ENCODE assay signal across 26 cellular contexts in the genomic region with DNA sequence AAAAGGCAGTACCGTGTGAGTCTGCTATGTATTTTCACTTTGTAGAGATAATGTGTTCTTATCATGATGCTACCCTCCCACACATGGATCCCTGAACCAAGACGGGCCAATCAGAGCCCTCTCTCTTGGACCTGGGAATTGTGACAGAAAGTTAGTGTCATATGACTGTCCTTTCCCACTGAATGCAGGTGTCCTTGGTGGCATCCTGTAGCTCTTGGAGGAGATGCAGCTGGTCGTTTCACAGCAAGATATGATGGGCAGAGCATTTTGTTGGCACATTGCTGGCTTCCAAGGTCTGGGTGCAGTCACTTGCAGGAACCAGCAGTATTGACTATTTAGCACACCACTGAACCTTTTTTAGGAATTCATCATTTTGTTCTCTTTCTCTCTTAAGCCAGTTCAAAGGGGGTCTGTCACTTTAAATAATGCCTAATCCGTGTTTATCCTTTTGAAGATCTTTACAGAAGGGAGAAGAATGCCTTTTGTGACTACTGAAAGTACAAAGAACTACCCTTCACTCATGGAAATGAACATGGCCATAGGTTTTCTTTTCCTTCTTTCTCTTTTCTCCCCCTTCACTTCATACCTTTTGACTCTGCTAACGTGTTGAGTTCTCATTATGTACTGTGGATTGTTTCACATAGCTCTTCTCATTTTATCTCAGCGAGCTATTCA.
"Had no signal": no experiment of that assay in that cellular context is flagged by ENCODE, and none has a peak within 500 bp of the region (broad histone marks: within the 10 kb centered on the region; RNA-seq: fewer than 3 reads in every experiment).

No MANE protein-coding gene starts in this region.

- DNase-seq: activated B cell treated with CpG ODN at 0.5 μM for 24 hours; activated CD4-positive, alpha-beta T cell treated with anti-CD3 and anti-CD28 coated beads for 1 hour; activated CD4-positive, alpha-beta T cell treated with anti-CD3 and anti-CD28 coated beads, Interleukin-2, amount 10 ng/mL, durations not matched to agents 24 days and 14 days; activated CD4-positive, alpha-beta T cell treated with anti-CD3 and anti-CD28 coated beads, Interleukin-2, amount 50 U/mL, for 48 hours; activated CD8-positive, alpha-beta memory T cell treated with anti-CD3 and anti-CD28 coated beads, Interleukin-2, amount 10 ng/mL, durations not matched to agents 7 days and 5 days; activated effector memory CD4-positive, alpha-beta T cell treated with Interleukin-2 at 50 U/mL for 16 hours; activated naive CD4-positive, alpha-beta T cell; activated T-cell treated with anti-CD3 and anti-CD28 coated beads, Interleukin-2, amount 50 U/mL, for 24 hours; amniotic stem cell; KG1; NCI-H1092; NCI-H1417; NCI-H1930; NCI-H2107; NCI-H2171 treated with DMSO at 0.1 percent for 48 hours; NCI-H526; NCI-H774; NK-92 treated with Interleukin-12 subunit alpha and Interleukin-12 subunit beta, amount 100 ng/mL, for 24 hours; Peyer's patch; SHP77; T-helper 9 cell had no signal

- H3K4me1 Mint-ChIP-seq: activated CD4-positive, alpha-beta T cell treated with anti-CD3 and anti-CD28 coated beads, Interleukin-2, amount 10 ng/mL, durations not matched to agents 24 days and 14 days; activated CD8-positive, alpha-beta memory T cell treated with anti-CD3 and anti-CD28 coated beads, Interleukin-2, amount 10 ng/mL, durations not matched to agents 7 days and 5 days; activated naive CD4-positive, alpha-beta T cell treated with anti-CD3 and anti-CD28 coated beads, Interleukin-2, amount 50 U/mL, for 24 hours had no signal

- H3K4me3 ChIP-seq: Peyer's patch had no signal

- ATAC-seq: activated CD8-positive, alpha-beta memory T cell treated with anti-CD3 and anti-CD28 coated beads, Interleukin-2, amount 10 ng/mL, durations not matched to agents 7 days and 5 days had no signal

- H3K4me3 Mint-ChIP-seq: activated B cell treated with CpG ODN at 0.5 μM for 24 hours; activated CD4-positive, alpha-beta T cell treated with anti-CD3 and anti-CD28 coated beads, Interleukin-2, amount 10 ng/mL, durations not matched to agents 24 days and 14 days; activated CD8-positive, alpha-beta memory T cell treated with anti-CD3 and anti-CD28 coated beads, Interleukin-2, amount 10 ng/mL, durations not matched to agents 7 days and 5 days; activated naive CD4-positive, alpha-beta T cell treated with anti-CD3 and anti-CD28 coated beads, Interleukin-2, amount 50 U/mL, for 24 hours; activated T-cell treated with anti-CD3 and anti-CD28 coated beads, Interleukin-2, amount 50 U/mL, for 24 hours; activated T-helper 1 cell treated with anti-CD3 and anti-CD28 coated beads, Interleukin-12 subunit alpha, Interleukin-12 subunit beta, Interleukin-2, Interleukin-4 antibody, amounts not matched to agents 30 ng/mL and 10 ng/mL and 1 ng/mL, durations not matched to agents 14 hours and 24 hours and 36 hours; brain; T-helper 1 cell treated with Interleukin-12 subunit alpha and Interleukin-12 subunit beta and Interleukin-4 antibody, amounts not matched to agents 30 μg/mL and 1 μg/mL, for 36 hours had no signal

- H3K27ac Mint-ChIP-seq: activated B cell treated with CpG ODN at 0.5 μM for 24 hours; activated CD4-positive, alpha-beta T cell treated with anti-CD3 and anti-CD28 coated beads, Interleukin-2, amount 10 ng/mL, durations not matched to agents 24 days and 14 days; activated CD8-positive, alpha-beta memory T cell treated with anti-CD3 and anti-CD28 coated beads, Interleukin-2, amount 10 ng/mL, durations not matched to agents 7 days and 5 days; activated naive CD4-positive, alpha-beta T cell treated with anti-CD3 and anti-CD28 coated beads, Interleukin-2, amount 50 U/mL, for 24 hours; activated T-cell treated with anti-CD3 and anti-CD28 coated beads, Interleukin-2, amount 50 U/mL, for 24 hours; activated T-helper 1 cell treated with anti-CD3 and anti-CD28 coated beads, Interleukin-12 subunit alpha, Interleukin-12 subunit beta, Interleukin-2, Interleukin-4 antibody, amounts not matched to agents 30 ng/mL and 10 ng/mL and 1 ng/mL, durations not matched to agents 14 hours and 24 hours and 36 hours; T-helper 1 cell treated with Interleukin-12 subunit alpha and Interleukin-12 subunit beta and Interleukin-4 antibody, amounts not matched to agents 30 μg/mL and 1 μg/mL, for 36 hours had no signal

- H3K36me3 ChIP-seq: Peyer's patch had no signal

- H3K27ac ChIP-seq: Peyer's patch, RWPE1 had no signal

- H3K4me1 ChIP-seq: Peyer's patch had no signal

- H3K27me3 Mint-ChIP-seq: activated B cell treated with CpG ODN at 0.5 μM for 24 hours; activated CD4-positive, alpha-beta T cell treated with anti-CD3 and anti-CD28 coated beads, Interleukin-2, amount 10 ng/mL, durations not matched to agents 24 days and 14 days; activated CD8-positive, alpha-beta memory T cell treated with anti-CD3 and anti-CD28 coated beads, Interleukin-2, amount 10 ng/mL, durations not matched to agents 7 days and 5 days; activated naive CD4-positive, alpha-beta T cell treated with anti-CD3 and anti-CD28 coated beads, Interleukin-2, amount 50 U/mL, for 24 hours; activated T-cell treated with anti-CD3 and anti-CD28 coated beads, Interleukin-2, amount 50 U/mL, for 24 hours had no signal

- H3K36me3 Mint-ChIP-seq: activated CD8-positive, alpha-beta memory T cell treated with anti-CD3 and anti-CD28 coated beads, Interleukin-2, amount 10 ng/mL, durations not matched to agents 7 days and 5 days; activated naive CD4-positive, alpha-beta T cell treated with anti-CD3 and anti-CD28 coated beads, Interleukin-2, amount 50 U/mL, for 24 hours; brain had no signal

- H3K27me3 ChIP-seq: Peyer's patch had no signal

- H3K9me3 ChIP-seq: Peyer's patch had no signal
